Comparison of ENCODE assay signal across 8 cellular contexts in genomic region chr12:124567673-124568373, GRCh38. TPM values are rescaled to one million over a fixed set of nuclear protein-coding genes. Genes with fewer than 3 reads are reported as not detected.
DNase-seq lines count a peak whose midpoint lies in the region; ATAC-seq, FAIRE-seq and TF ChIP-seq lines count a peak whose summit lies in the region.

No MANE protein-coding gene starts in this region.

- FAIRE-seq in A549 (lab: Jason Lieb, UNC), result no peak

- H3K36me3 ChIP-seq in kidney epithelial cell (ENCODE audit: control insufficient read depth, insufficient read depth, low read length), result no peaks in the 10 kb centered on the region

- 7% methylated on average over 33 of the region's 50 CpGs for WGBS in A549 (ENCODE audit: missing lambda C conversion rate)

- peak; percentile 20 to 28; a peak in 2 of 5 replicates for TF ChIP-seq RAD21 in A549 (conservative IDR thresholded peaks at IDR 0.05 in 1 of 2, IDR thresholded peaks at IDR 0.05 in 1 of 2)

- TF ChIP-seq EP300 in A549 (IDR thresholded peaks at IDR 0.05), result no peak

- CTCF ChIA-PET in A549 (lab: Yijun Ruan, JAX), result interaction anchor here (1.0 to 1.3 kb wide), 4 partner anchors 116 to 204 kb away, joined by 3 to 6 read pairs (median 4); no protein-coding TSS in a partner anchor

- H3K4me3 ChIP-seq in A549 (peak overlapping the region; percentile 92), kidney epithelial cell (ENCODE audit: low read depth, low read length) (peak overlapping the region; percentile 38)

- DNase-seq in A549 (ENCODE audit: low read depth in 1 of 2, low spot score in 1 of 2), result peak; percentile 84 to 87
- peak; percentile 83 for DNase-seq in NCI-H345 (lab: John Stamatoyannopoulos, UW)
- peak; percentile 78 for DNase-seq in activated CD4-positive, CD25-positive, alpha-beta regulatory T cell treated with anti-CD3 and anti-CD28 coated beads, Interleukin-2, amount 50 U/mL, for 72 hours
- DNase-seq in cerebellar cortex (ENCODE audit: low spot score), result peak; percentile 87
- no peak for DNase-seq in kidney epithelial cell (ENCODE audit: low read depth)
- DNase-seq in stimulated activated CD4-positive, alpha-beta T cell treated with anti-CD3 and anti-CD28 coated beads, Interleukin-15, amount 100 ng/mL, for 24 hours, result peak; percentile 88

- H3K4me1 ChIP-seq in A549, result peaks cover 33% of the 10 kb centered on the region

- TF ChIP-seq POLR2A in A549 (IDR thresholded peaks at IDR 0.05; ENCODE audit: low read length), result 0 out of 2 replicates have a peak, but pooled peaks have one; percentile 2

- ATAC-seq in A549 (peak; percentile 77 to 79), GM18867 (IDR thresholded peaks at IDR 0.05; ENCODE audit: unreplicated experiment) (peak; percentile 66), HG03135 (IDR thresholded peaks at IDR 0.05; ENCODE audit: unreplicated experiment) (peak; percentile 43)

- TF ChIP-seq CTCF in A549 (IDR thresholded peaks at IDR 0.05) (no peak), kidney epithelial cell (IDR thresholded peaks at IDR 0.05; ENCODE audit: insufficient read depth, low read length, poor library complexity, severe bottlenecking) (no peak)

- no peaks in the 10 kb centered on the region for H3K27me3 ChIP-seq in kidney epithelial cell (ENCODE audit: control insufficient read depth, insufficient read depth, low read length)

- POLR2A ChIA-PET in A549 (lab: Yijun Ruan, JAX), result interaction anchor here (1.1 kb wide), 1 partner anchor 179 kb away, joined by 3 read pairs; no protein-coding TSS in a partner anchor

- H3K4me2 ChIP-seq in A549, result peak overlapping the region; percentile 95

- H3K9me3 ChIP-seq in A549, result no peaks in the 10 kb centered on the region

- peak overlapping the region; percentile 89 to 99 for H3K27ac ChIP-seq in A549

TF ChIP-seq in A549, 52 proteins besides CTCF, POLR2A, EP300 and RAD21:
- no peak for TF ChIP-seq ELK1 (IDR thresholded peaks at IDR 0.05; ENCODE audit: low read depth, low read length)
- TF ChIP-seq BHLHE40 (IDR thresholded peaks at IDR 0.05; ENCODE audit: low read depth, low read length), result no peak
- no peak for TF ChIP-seq CHD4 (IDR thresholded peaks at IDR 0.05; ENCODE audit: borderline replicate concordance)
- no peak for TF ChIP-seq ZNF302 (CRISPR knock-in tag; IDR thresholded peaks at IDR 0.05)
- TF ChIP-seq HDAC2 (IDR thresholded peaks at IDR 0.05), result no peak
- TF ChIP-seq GATA3 (IDR thresholded peaks at IDR 0.05; ENCODE audit: borderline replicate concordance), result no peak
- peak; percentile 62; the same call in 1 of the 2 replicates for TF ChIP-seq MAX (IDR thresholded peaks at IDR 0.05)
- no peak for TF ChIP-seq MYC (IDR thresholded peaks at IDR 0.05; ENCODE audit: borderline replicate concordance, low read length)
- TF ChIP-seq EHMT2 (IDR thresholded peaks at IDR 0.05; ENCODE audit: low read depth), result no peak
- TF ChIP-seq JUN (IDR thresholded peaks at IDR 0.05), result peak in 1 of 2 experiments; percentile 34; a peak in 2 of 5 replicates
- TF ChIP-seq HES2 (IDR thresholded peaks at IDR 0.05), result no peak
- no peak for TF ChIP-seq SREBF2 (IDR thresholded peaks at IDR 0.05)

RNA-seq across cellular contexts. Expression of gene NCOR2, which starts 0.4 kb away (rescaled TPM):
- polyA plus RNA-seq in A549 (2011; rRNA removed) (14.1 and 19.3 TPM in 2 replicates), A549 (2017; fragmentation: RNase III; extraction: RNeasy Plus Mini Kit Qiagen cat#74134 plus additional on column Dnase treatment) (151 to 170 TPM (median 160 TPM) in 3 replicates)
- 40.4 and 55.7 TPM in 2 replicates for polyA plus RNA-seq in A549 (2012; cell fraction: cytosol; rRNA removed)
- polyA plus RNA-seq in A549 (2012; cell fraction: nucleus; rRNA removed), result 206 and 232 TPM in 2 replicates
- 39.9 and 51.1 TPM in 2 replicates for polyA minus RNA-seq in A549 (2011; rRNA and poly(A)+ RNA removed)
- 113 and 115 TPM in 2 replicates for total RNA-seq in kidney epithelial cell
